Comparison of ENCODE assay signal across 8 cellular contexts in genomic region chr10:14009315-14010082, GRCh38.
DNase-seq lines count a peak whose midpoint lies in the region; ATAC-seq, FAIRE-seq and TF ChIP-seq lines count a peak whose summit lies in the region.

No MANE protein-coding gene starts in this region.

- H2BK15ac ChIP-seq in H1 (ENCODE audit: low read length), result no peak overlapping the region

- 0 out of 2 replicates have a peak overlapping the region, but pooled peaks have one; percentile 36 for H2AFZ ChIP-seq in H1 (ENCODE audit: low read length)

- H3K79me1 ChIP-seq in H1 (ENCODE audit: low read depth, low read length), result no peaks in the 10 kb centered on the region

- no peaks in the 10 kb centered on the region; a peak in 1 of 7 replicates for H3K27me3 ChIP-seq in H1 (replicated peaks in 1 of 4; ENCODE audit: control insufficient read depth in 3 of 4, extremely low read depth in 1 of 4, insufficient read depth in 3 of 4, low read length in 3 of 4)

- peak overlapping the region; percentile 80 for H3K27ac Mint-ChIP-seq in Calu3 (ENCODE audit: unreplicated experiment)
- H3K27ac Mint-ChIP-seq in activated CD4-positive, alpha-beta memory T cell treated with anti-CD3 and anti-CD28 coated beads, Interleukin-2, amount 10 ng/mL, durations not matched to agents 7 days and 5 days, result peak overlapping the region; percentile 78

- BruUV-seq in Calu3 (replicated peaks; lab: Mats Ljungman, UMichigan), result TSS peak; percentile 99

- H3K23ac ChIP-seq in H1 (ENCODE audit: insufficient read length), result no peak overlapping the region

- H3K9me3 Mint-ChIP-seq in Calu3 (ENCODE audit: low read depth, unreplicated experiment), result no peaks in the 10 kb centered on the region
- no peaks in the 10 kb centered on the region for H3K9me3 Mint-ChIP-seq in activated CD4-positive, alpha-beta memory T cell treated with anti-CD3 and anti-CD28 coated beads, Interleukin-2, amount 10 ng/mL, durations not matched to agents 7 days and 5 days

- CTCF ChIA-PET in Calu3 (lab: Charles Lee) (interaction anchor here (0.9 kb wide), 1 partner anchor 128 kb away, joined by 3 read pairs; no protein-coding TSS in a partner anchor), H1 (lab: Charles Lee; ENCODE audit: partially characterized antibody) (no interaction called here)
- CTCF ChIA-PET in activated CD4-positive, alpha-beta memory T cell treated with anti-CD3 and anti-CD28 coated beads, Interleukin-2, amount 10 ng/mL, durations not matched to agents 7 days and 5 days (lab: Charles Lee), result no interaction called here

- TF ChIP-seq POLR2A in H1 (IDR thresholded peaks at IDR 0.05; ENCODE audit: control extremely low read depth in 1 of 2, low read depth in 2 of 2, low read length in 2 of 2), result no peak

- H3K4me1 Mint-ChIP-seq in Calu3 (ENCODE audit: low read depth, unreplicated experiment), result peaks cover 14% of the 10 kb centered on the region
- H3K4me1 Mint-ChIP-seq in activated CD4-positive, alpha-beta memory T cell treated with anti-CD3 and anti-CD28 coated beads, Interleukin-2, amount 10 ng/mL, durations not matched to agents 7 days and 5 days, result peaks cover 31% of the 10 kb centered on the region

- H3K4me3 ChIP-seq in H1 (ENCODE audit: extremely low read depth in 1 of 4, insufficient read depth in 2 of 4, low read depth in 3 of 4, low read length in 4 of 4), result no peak overlapping the region

- no peak overlapping the region for H3K56ac ChIP-seq in H1 (replicated peaks; ENCODE audit: insufficient read length, low read depth, low read length)

- POLR2A ChIA-PET in activated CD4-positive, alpha-beta memory T cell treated with anti-CD3 and anti-CD28 coated beads, Interleukin-2, amount 10 ng/mL, durations not matched to agents 7 days and 5 days (lab: Charles Lee), result interaction anchor here (0.8 to 2.6 kb wide), 4 partner anchors 11 to 176 kb away, joined by 3 to 19 read pairs (median 10); no protein-coding TSS in a partner anchor
- POLR2A ChIA-PET in H1 (lab: Charles Lee; ENCODE audit: partially characterized antibody), result no interaction called here

- peak overlapping the region; percentile 27 to 34; a peak in 2 of 4 replicates for H3K4me2 ChIP-seq in H1 (ENCODE audit: insufficient read depth in 1 of 2, low read depth in 2 of 2, low read length in 2 of 2)

- no peak overlapping the region; the same call in 1 of the 2 replicates for H3K27ac ChIP-seq in H1 (ENCODE audit: low read depth, low read length)

- TF ChIP-seq RAD21 in H1 (IDR thresholded peaks at IDR 0.05 in 1 of 2, conservative IDR thresholded peaks at IDR 0.05 in 1 of 2; ENCODE audit: low read depth in 2 of 2, low read length in 2 of 2), result no peak

- ATAC-seq in HG03139 (IDR thresholded peaks at IDR 0.05; ENCODE audit: unreplicated experiment) (peak; percentile 43), sciatic nerve (peak; percentile 68)

- no peak overlapping the region for H4K8ac ChIP-seq in H1 (ENCODE audit: extremely low read depth, insufficient read depth, low read length)

- no peak overlapping the region for H3K4ac ChIP-seq in H1 (replicated peaks; ENCODE audit: insufficient read length, low read depth, low read length)

- H3K18ac ChIP-seq in H1 (ENCODE audit: extremely low read depth, low read length), result no peak overlapping the region

- H3K4me1 ChIP-seq in H1 (replicated peaks in 1 of 4; ENCODE audit: control insufficient read depth in 3 of 4, insufficient read depth in 4 of 4, low read length in 3 of 4), result peaks cover 6 to 14% (median 11%) of the 10 kb centered on the region in 4 experiments; a peak in 6 of 7 replicates

- intact Hi-C loops in Calu3 (cut with micrococcal nuclease; ENCODE audit: unreplicated experiment) (no loop called here), sciatic nerve (cut with DNase I) (no loop called here), head of caudate nucleus (cut with DNase I) (no loop called here)

- no peak overlapping the region for H4K5ac ChIP-seq in H1 (ENCODE audit: insufficient read length, low read depth, low read length)

- TF ChIP-seq CTCF in Calu3 (IDR thresholded peaks at IDR 0.05; ENCODE audit: unreplicated experiment), result no peak
- TF ChIP-seq CTCF in H1 (IDR thresholded peaks at IDR 0.05; ENCODE audit: control extremely low read depth in 1 of 3, insufficient read depth in 1 of 3, low read depth in 1 of 3, low read length in 3 of 3), result no peak

- H3K4me3 Mint-ChIP-seq in Calu3 (ENCODE audit: low read depth, unreplicated experiment), result peak overlapping the region; percentile 73
- H3K4me3 Mint-ChIP-seq in activated CD4-positive, alpha-beta memory T cell treated with anti-CD3 and anti-CD28 coated beads, Interleukin-2, amount 10 ng/mL, durations not matched to agents 7 days and 5 days, result peak overlapping the region; percentile 80

- H2BK120ac ChIP-seq in H1 (replicated peaks; ENCODE audit: low read depth, low read length), result no peak overlapping the region

- DNase-seq in Calu3 (peak; percentile 50), H1 (ENCODE audit: low read depth in 1 of 2, low spot score in 2 of 2) (no peak), sciatic nerve (ENCODE audit: low spot score) (no peak), head of caudate nucleus (no peak), HT-29 (ENCODE audit: low spot score) (no peak), AG08396 (ENCODE audit: low spot score) (no peak)
- DNase-seq in activated CD4-positive, alpha-beta memory T cell treated with anti-CD3 and anti-CD28 coated beads, Interleukin-2, amount 10 ng/mL, durations not matched to agents 7 days and 5 days, result peak; percentile 60

- H2BK5ac ChIP-seq in H1 (ENCODE audit: low read depth, low read length), result 0 out of 2 replicates have a peak overlapping the region, but pooled peaks have one; percentile 4

- no peak overlapping the region for H2AK5ac ChIP-seq in H1 (ENCODE audit: low read depth, low read length)

- no peaks in the 10 kb centered on the region for H3K36me3 ChIP-seq in H1 (ENCODE audit: control insufficient read depth in 2 of 4, insufficient read depth in 4 of 4, low read length in 3 of 4)

- no peak overlapping the region for H4K91ac ChIP-seq in H1 (replicated peaks; ENCODE audit: insufficient read length, low read length)

- no peaks in the 10 kb centered on the region for H3K9me3 ChIP-seq in H1 (ENCODE audit: insufficient read depth in 2 of 2, low read depth in 1 of 2, low read length in 1 of 2)

- H3K14ac ChIP-seq in H1 (ENCODE audit: insufficient read length), result no peak overlapping the region

- peak overlapping the region in 1 of 4 experiments; percentile 32; a peak in 1 of 7 replicates for H3K9ac ChIP-seq in H1 (replicated peaks in 1 of 4; ENCODE audit: extremely low read depth in 1 of 4, low read depth in 3 of 4, low read length in 3 of 4)

- peaks cover 73% of the 10 kb centered on the region for H3K27me3 Mint-ChIP-seq in Calu3 (ENCODE audit: unreplicated experiment)
- H3K27me3 Mint-ChIP-seq in activated CD4-positive, alpha-beta memory T cell treated with anti-CD3 and anti-CD28 coated beads, Interleukin-2, amount 10 ng/mL, durations not matched to agents 7 days and 5 days, result peaks cover 6% of the 10 kb centered on the region

- H2BK12ac ChIP-seq in H1 (ENCODE audit: low read depth, low read length), result peak overlapping the region; percentile 85

- no peak overlapping the region for H2BK20ac ChIP-seq in H1 (ENCODE audit: low read length)

- H4K20me1 ChIP-seq in H1 (replicated peaks in 1 of 2; ENCODE audit: control insufficient read depth in 1 of 2, insufficient read depth in 2 of 2, low read length in 2 of 2), result no peaks in the 10 kb centered on the region

- H3K36me3 Mint-ChIP-seq in Calu3 (ENCODE audit: insufficient read depth, unreplicated experiment), result peaks cover 7% of the 10 kb centered on the region
- no peaks in the 10 kb centered on the region for H3K36me3 Mint-ChIP-seq in activated CD4-positive, alpha-beta memory T cell treated with anti-CD3 and anti-CD28 coated beads, Interleukin-2, amount 10 ng/mL, durations not matched to agents 7 days and 5 days (ENCODE audit: low read depth)

- no peaks in the 10 kb centered on the region for H3K23me2 ChIP-seq in H1 (ENCODE audit: low read depth, low read length)

- FAIRE-seq in H1 (lab: Jason Lieb, UNC), result no peak

- 74% methylated on average over 23 of the region's 23 CpGs; no CpG with 5 or more reads in 1 of the 2 experiments for WGBS in H1 (ENCODE audit: extremely low coverage in 1 of 2, insufficient coverage in 1 of 2, insufficient read length in 1 of 2, insufficient replicate concordance in 2 of 2, low coverage in 1 of 2, low lambda C conversion rate in 2 of 2, missing lambda C conversion rate in 1 of 2), 2 experiments

- no peak for TF ChIP-seq EP300 in H1 (IDR thresholded peaks at IDR 0.05; ENCODE audit: borderline replicate concordance in 1 of 2, low read depth in 2 of 2, low read length in 2 of 2)

- H3K79me2 ChIP-seq in H1 (ENCODE audit: control insufficient read depth in 1 of 2, insufficient read depth in 2 of 2, low read length in 2 of 2), result no peaks in the 10 kb centered on the region

TF ChIP-seq in H1, 55 proteins besides CTCF, POLR2A, EP300 and RAD21:
- no peak for TF ChIP-seq POLR2AphosphoS5 (IDR thresholded peaks at IDR 0.05; ENCODE audit: low read depth, low read length)
- TF ChIP-seq ATF2 (IDR thresholded peaks at IDR 0.05; ENCODE audit: low read length), result no peak
TF ChIP-seq in H1: peak in this region for 0.

Comparison
In these comparisons a context has a peak if more than half of its experiments do, and no peak if none do; other contexts are left out.
1. DNase-seq: peak in Calu3 (single experiment) and activated CD4-positive, alpha-beta memory T cell treated with anti-CD3 and anti-CD28 coated beads, Interleukin-2, amount 10 ng/mL, durations not matched to agents 7 days and 5 days (single experiment); none in H1 (0 of 2), sciatic nerve (single experiment), head of caudate nucleus (0 of 42), HT-29 (single experiment) and AG08396 (single experiment).